ENCODE assay signal across 9 cellular contexts in genomic region chr1:37764888-37765441, GRCh38. TPM values are rescaled to one million over a fixed set of nuclear protein-coding genes. Genes with fewer than 3 reads are reported as not detected.
DNase-seq lines count a peak whose midpoint lies in the region; ATAC-seq and TF ChIP-seq lines count a peak whose summit lies in the region.
"Had no signal": no experiment of that assay in that cellular context is flagged by ENCODE, and none has a peak within 500 bp of the region (broad histone marks: within the 10 kb centered on the region; RNA-seq: fewer than 3 reads in every experiment).

TSS of gene EPHA10 (minus strand) at chr1:37765120. CDS start at chr1:37765066, 54 bp downstream.

- peaks cover 42% of the 10 kb centered on the region for H3K27me3 ChIP-seq in BE2C
- peaks cover 52% of the 10 kb centered on the region for H3K27me3 ChIP-seq in PC-3 (ENCODE audit: low read length)

- DNase-seq in BE2C, result peak; percentile 90
- peak; percentile 86 for DNase-seq in NCI-H1092 (lab: John Stamatoyannopoulos, UW)
- DNase-seq in PC-3, result no peak
- no peak for DNase-seq in chondrocyte (ENCODE audit: low spot score)

- no peaks in the 10 kb centered on the region for H3K9me3 Mint-ChIP-seq in chondrocyte (ENCODE audit: low read depth)

- intact Hi-C loops in PC-3 (cut with micrococcal nuclease), result no loop called here

- no peak within 1 kb of the TSS for H3K27ac Mint-ChIP-seq in chondrocyte (ENCODE audit: unreplicated experiment)

- no peaks in the 10 kb centered on the region for H3K9me2 ChIP-seq in PC-3 (replicated peaks; ENCODE audit: low read length)

- H3K27ac ChIP-seq in PC-3 (ENCODE audit: low read length), result no peak within 1 kb of the TSS
- H3K27ac ChIP-seq: cardiac muscle cell had no signal

- peaks cover 2% of the 10 kb centered on the region for H3K36me3 Mint-ChIP-seq in chondrocyte (ENCODE audit: low read depth)

- H3K27me3 Mint-ChIP-seq in chondrocyte (ENCODE audit: low read depth), result peaks cover 65% of the 10 kb centered on the region

- peak within 1 kb of the TSS; percentile 72 for H2AFZ ChIP-seq in PC-3 (ENCODE audit: low read length)

- no peaks in the 10 kb centered on the region for H3K36me3 ChIP-seq in BE2C
- no peaks in the 10 kb centered on the region for H3K36me3 ChIP-seq in PC-3 (ENCODE audit: low read depth, low read length)
- H3K36me3 ChIP-seq: cardiac muscle cell had no signal

- no peak within 1 kb of the TSS for H3K4me3 Mint-ChIP-seq in chondrocyte (ENCODE audit: unreplicated experiment)

- POLR2A ChIA-PET in PC-3 (lab: Charles Lee; ENCODE audit: unreplicated experiment), result interaction anchor here (0.5 kb wide), 1 partner anchor 1378 kb away, joined by 4 read pairs; no protein-coding TSS in a partner anchor

- no peaks in the 10 kb centered on the region for H3K4me1 ChIP-seq in BE2C
- H3K4me1 ChIP-seq in PC-3 (ENCODE audit: insufficient read depth, low read length), result peaks cover 6% of the 10 kb centered on the region

- no peaks in the 10 kb centered on the region for H3K9me3 ChIP-seq in BE2C
- H3K9me3 ChIP-seq in PC-3 (ENCODE audit: low read length), result no peaks in the 10 kb centered on the region
- no peaks in the 10 kb centered on the region for H3K9me3 ChIP-seq in iPS-18c (ENCODE audit: control insufficient read depth, insufficient read depth, low read length)

- no TSS peak for BruUV-seq in PC-3 (replicated peaks; lab: Mats Ljungman, UMichigan)

- no peak within 1 kb of the TSS for H3K9ac ChIP-seq in PC-3 (ENCODE audit: low read length)

- H3K4me2 ChIP-seq in PC-3 (ENCODE audit: low read length), result peak within 1 kb of the TSS; percentile 87

- H3F3A ChIP-seq in PC-3 (ENCODE audit: low read length, unreplicated experiment), result no peaks in the 10 kb centered on the region

- H3K4me3 ChIP-seq in BE2C (ENCODE audit: low read depth, low read length) (peak within 1 kb of the TSS; percentile 66), PC-3 (ENCODE audit: low read length) (peak within 1 kb of the TSS; percentile 56), iPS-18c (ENCODE audit: insufficient read depth, low read depth, low read length) (peak within 1 kb of the TSS; percentile 42)
- H3K4me3 ChIP-seq: cardiac muscle cell had no signal

- ATAC-seq in PC-3, result no peak
- ATAC-seq in GM21786 (IDR thresholded peaks at IDR 0.05; ENCODE audit: unreplicated experiment), result no peak
- no peak for ATAC-seq in GM18873 (IDR thresholded peaks at IDR 0.05; ENCODE audit: low FRiP score, unreplicated experiment)
- no peak for ATAC-seq in HG03025 (IDR thresholded peaks at IDR 0.05; ENCODE audit: low FRiP score, unreplicated experiment)

- TF ChIP-seq CTCF in BE2C (IDR thresholded peaks at IDR 0.05; ENCODE audit: low read depth, low read length) (no peak), PC-3 (conservative IDR thresholded peaks at IDR 0.05; ENCODE audit: low read depth, low read length) (no peak), chondrocyte (IDR thresholded peaks at IDR 0.05) (no peak)

- no peaks in the 10 kb centered on the region for H4K20me1 ChIP-seq in PC-3 (ENCODE audit: low read length)

- no peaks in the 10 kb centered on the region for H3K79me2 ChIP-seq in PC-3 (ENCODE audit: low read length)

- peaks cover 9% of the 10 kb centered on the region for H3K4me1 Mint-ChIP-seq in chondrocyte (ENCODE audit: low read depth)

- CTCF ChIA-PET in PC-3 (lab: Charles Lee), result interaction anchor here (0.6 kb wide), 1 partner anchor 75 kb away, joined by 3 read pairs; a partner anchor contains a TSS

RNA-seq across cellular contexts. Expression of gene EPHA10, which starts in this region (rescaled TPM):
- not detected for polyA plus RNA-seq in BE2C (2012; ENCODE audit: insufficient read depth, insufficient read length, low read depth)
- total RNA-seq in PC-3 (2014; rRNA removed) (1.8 and 3.5 TPM in 2 replicates), chondrocyte (0.37 TPM in 1 of 3 replicates, not detected in the others)
- total RNA-seq: cardiac muscle cell had no signal

Comparison
In these comparisons a context has a peak if more than half of its experiments do, and no peak if none do; other contexts are left out.
1. DNase-seq: peak in BE2C (single experiment) and NCI-H1092 (single experiment); none in PC-3 (single experiment) and chondrocyte (single experiment).
2. Peak in every context shown above with its lines, with median percentiles within 50 percentile points of each other: H3K4me3 ChIP-seq.